8 cellular contexts compared by ENCODE assay signal in the genomic region with DNA sequence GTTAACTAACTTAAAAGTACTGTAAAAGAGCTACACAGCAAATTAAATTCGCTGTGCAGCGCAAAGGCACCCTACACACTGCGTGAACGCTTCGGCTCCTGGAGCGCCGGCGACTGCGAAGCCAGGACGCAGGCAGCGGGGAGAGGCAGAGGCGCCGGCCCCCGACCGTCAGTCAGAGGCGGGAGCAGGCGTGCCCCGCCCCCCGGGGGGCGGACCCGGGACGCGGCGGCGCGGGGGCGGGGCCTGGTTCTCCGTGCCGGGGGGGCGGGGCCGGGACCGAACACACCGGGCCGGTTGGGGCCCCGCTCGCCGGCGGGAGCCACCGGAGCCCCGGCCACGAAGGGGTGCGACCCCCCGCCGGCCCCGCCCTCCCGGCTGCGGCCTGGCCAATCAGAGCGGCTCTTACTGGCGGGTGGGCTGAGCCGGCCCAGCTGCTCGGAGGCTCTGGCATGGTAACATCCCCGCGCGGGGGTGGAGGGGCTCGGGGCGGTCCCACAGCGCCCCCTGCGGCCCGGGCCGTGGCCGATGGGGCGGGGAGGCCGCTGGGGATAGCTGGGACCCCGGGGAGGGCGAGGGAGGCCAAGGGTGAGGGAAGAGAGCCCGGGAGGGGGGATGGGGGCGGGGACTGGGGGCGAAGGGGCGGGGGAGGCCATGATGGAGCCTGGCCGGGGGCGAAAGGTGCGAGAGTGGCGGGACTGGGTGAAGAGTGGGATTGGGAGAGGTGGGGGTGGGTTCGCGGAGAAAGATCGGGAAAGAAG. TPM values are rescaled to one million over a fixed set of nuclear protein-coding genes. Genes with fewer than 3 reads are reported as not detected.
DNase-seq lines count a peak whose midpoint lies in the region; FAIRE-seq and TF ChIP-seq lines count a peak whose summit lies in the region.

A gene (plus strand): TSS at position 420 of the 758 bp plus-strand sequence. CDS start 30 bp downstream, at position 450.

- H4K20me1 ChIP-seq in Loucy (ENCODE audit: insufficient read depth, low read length, poor library complexity, severe bottlenecking), result no peaks in the 10 kb centered on the region

- H3K9me2 ChIP-seq in Loucy (replicated peaks; ENCODE audit: low read depth, low read length), result no peaks in the 10 kb centered on the region

- 2% methylated on average over 39 of the region's 76 CpGs for WGBS in suprapubic skin

- H3K27me3 ChIP-seq in Loucy (ENCODE audit: insufficient read depth, low read length, poor library complexity, severe bottlenecking) (peaks cover 22% of the 10 kb centered on the region), SJSA1 (replicated peaks) (no peaks in the 10 kb centered on the region), suprapubic skin (no peaks in the 10 kb centered on the region)

- H3K27ac ChIP-seq in SJSA1 (no peak within 1 kb of the TSS), suprapubic skin (peak within 1 kb of the TSS; percentile 86)

- H3K36me3 ChIP-seq in ES-I3 (ENCODE audit: insufficient read depth, low read length), result no peaks in the 10 kb centered on the region
- no peaks in the 10 kb centered on the region for H3K36me3 ChIP-seq in Loucy (ENCODE audit: insufficient read depth, low read length)
- no peaks in the 10 kb centered on the region for H3K36me3 ChIP-seq in SJSA1
- no peaks in the 10 kb centered on the region for H3K36me3 ChIP-seq in suprapubic skin

- H3F3A ChIP-seq in Loucy (ENCODE audit: low read depth), result peaks cover 22% of the 10 kb centered on the region

- peak; percentile 55 for TF ChIP-seq CTCF in Loucy (conservative IDR thresholded peaks at IDR 0.05; ENCODE audit: low read length)
- peak in 1 of 2 donors; percentile 71 for TF ChIP-seq CTCF in suprapubic skin (IDR thresholded peaks at IDR 0.05)

- no peak for FAIRE-seq in frontal cortex (lab: Jason Lieb, UNC)

- H3K79me2 ChIP-seq in Loucy (ENCODE audit: insufficient read depth, low read length), result no peaks in the 10 kb centered on the region

- H3K4me3 ChIP-seq in Loucy (ENCODE audit: low read length, poor library complexity, severe bottlenecking), result peak within 1 kb of the TSS; percentile 77
- peak within 1 kb of the TSS; percentile 53 for H3K4me3 ChIP-seq in SJSA1
- H3K4me3 ChIP-seq in suprapubic skin, result peak within 1 kb of the TSS; percentile 67

- H3K4me2 ChIP-seq in Loucy (ENCODE audit: low read depth, low read length, poor library complexity, severe bottlenecking), result peak within 1 kb of the TSS; percentile 100

- TF ChIP-seq EP300 in suprapubic skin (IDR thresholded peaks at IDR 0.05), result no peak

- H3K9ac ChIP-seq in ES-I3 (ENCODE audit: low read depth, low read length) (peak within 1 kb of the TSS; percentile 79), Loucy (ENCODE audit: low read depth, low read length, poor library complexity, severe bottlenecking) (peak within 1 kb of the TSS; percentile 68)

- peak within 1 kb of the TSS; percentile 91 for H2AFZ ChIP-seq in Loucy (ENCODE audit: low read length)

- peak; percentile 67 for DNase-seq in GOT3 (lab: John Stamatoyannopoulos, UW)
- DNase-seq in SJSA1 (ENCODE audit: low read depth in 1 of 2, low spot score in 2 of 2), result peak; percentile 74 to 85
- peak; percentile 52 to 89 (median 78) for DNase-seq in activated naive CD4-positive, alpha-beta T cell (lab: John Stamatoyannopoulos, UW)
- peak; percentile 94 to 95 for DNase-seq in frontal cortex (ENCODE audit: low spot score in 2 of 2)
- DNase-seq in nucleus accumbens (lab: John Stamatoyannopoulos, UW), result peak in 55 of 56 donors; percentile 44 to 98 (median 85)
- peak; percentile 91 to 94 for DNase-seq in suprapubic skin (ENCODE audit: low spot score in 2 of 2)

- H3K9me3 ChIP-seq in ES-I3 (ENCODE audit: control insufficient read depth, insufficient read depth, low read length), result no peaks in the 10 kb centered on the region
- no peaks in the 10 kb centered on the region for H3K9me3 ChIP-seq in Loucy (ENCODE audit: insufficient read depth, low read depth, low read length)
- H3K9me3 ChIP-seq in SJSA1 (replicated peaks), result no peaks in the 10 kb centered on the region
- H3K9me3 ChIP-seq in suprapubic skin, result no peaks in the 10 kb centered on the region

- peak in 1 of 2 donors; percentile 15 for TF ChIP-seq POLR2A in suprapubic skin (IDR thresholded peaks at IDR 0.05)

- peaks cover 7% of the 10 kb centered on the region; the same call in 1 of the 2 replicates for H3K4me1 ChIP-seq in ES-I3 (ENCODE audit: insufficient read depth, low read length)
- peaks cover 22% of the 10 kb centered on the region for H3K4me1 ChIP-seq in Loucy (ENCODE audit: insufficient read depth, low read length, poor library complexity, severe bottlenecking)
- peaks cover 29% of the 10 kb centered on the region for H3K4me1 ChIP-seq in SJSA1 (replicated peaks)
- H3K4me1 ChIP-seq in suprapubic skin, result peaks cover 34% of the 10 kb centered on the region

RNA-seq across cellular contexts. Expression of the gene that starts here (rescaled TPM):
- total RNA-seq in SJSA1 (2014; rRNA removed; shearing (Covaris generic)), result 2.3 and 6.5 TPM in 2 replicates
- total RNA-seq in frontal cortex (19.2 TPM), suprapubic skin (10 to 100 TPM; 10.1 to 38.9 (median 15.4) TPM)
